ENCODE assay signal across 29 cellular contexts in genomic region chr19:9456018-9456689, GRCh38. TPM values are rescaled to one million over a fixed set of nuclear protein-coding genes. Genes with fewer than 3 reads are reported as not detected.
DNase-seq lines count a peak whose midpoint lies in the region; ATAC-seq and TF ChIP-seq lines count a peak whose summit lies in the region.
"Had no signal": no experiment of that assay in that cellular context is flagged by ENCODE, and none has a peak within 500 bp of the region (broad histone marks: within the 10 kb centered on the region; RNA-seq: fewer than 3 reads in every experiment).

No MANE protein-coding gene starts in this region.

- no peak overlapping the region for H3K9ac ChIP-seq in PC-3 (ENCODE audit: low read length)

- H3K9me2 ChIP-seq in PC-3 (replicated peaks; ENCODE audit: low read length), result no peaks in the 10 kb centered on the region

- ATAC-seq in PC-3 (no peak), psoas muscle (no peak)
- ATAC-seq: A549; body of pancreas; CD8-positive, alpha-beta T cell had no signal

- H3K4me1 ChIP-seq in PC-3 (ENCODE audit: insufficient read depth, low read length) (no peaks in the 10 kb centered on the region), psoas muscle (no peaks in the 10 kb centered on the region)
- H3K4me1 ChIP-seq: A549, body of pancreas, left ventricle myocardium inferior, right atrium auricular region, SJSA1 had no signal

- H3K36me3 ChIP-seq in PC-3 (ENCODE audit: low read depth, low read length), result peaks cover 4% of the 10 kb centered on the region; the same call in 1 of the 2 replicates
- H3K36me3 ChIP-seq in psoas muscle (ENCODE audit: insufficient read depth in 1 of 2, low read depth in 1 of 2), result no peaks in the 10 kb centered on the region
- H3K36me3 ChIP-seq: ovary, right atrium auricular region, SJSA1 had no signal

- no peaks in the 10 kb centered on the region for H3F3A ChIP-seq in PC-3 (ENCODE audit: low read length, unreplicated experiment)

- no peak overlapping the region for H3K4me2 ChIP-seq in PC-3 (ENCODE audit: low read length)
- H3K4me2 ChIP-seq: A549, smooth muscle cell had no signal

- peaks cover 59% of the 10 kb centered on the region for H3K9me3 ChIP-seq in PC-3 (ENCODE audit: low read length)
- peaks cover 15% of the 10 kb centered on the region for H3K9me3 ChIP-seq in iPS-18c (ENCODE audit: control insufficient read depth, insufficient read depth, low read length)
- peaks cover 39% of the 10 kb centered on the region for H3K9me3 ChIP-seq in psoas muscle
- H3K9me3 ChIP-seq: A549 had no signal

- no peaks in the 10 kb centered on the region for H3K79me2 ChIP-seq in PC-3 (ENCODE audit: low read length)

- H3K27me3 ChIP-seq in PC-3 (ENCODE audit: low read length) (no peaks in the 10 kb centered on the region), psoas muscle (ENCODE audit: insufficient read depth in 3 of 3, low read length in 2 of 3) (no peaks in the 10 kb centered on the region)
- H3K27me3 ChIP-seq: body of pancreas, ovary, right atrium auricular region, SJSA1 had no signal

- H2AFZ ChIP-seq in PC-3 (ENCODE audit: low read length), result no peak overlapping the region

- CTCF ChIA-PET in PC-3 (lab: Charles Lee), result no interaction called here

- no peak for TF ChIP-seq CTCF in PC-3 (conservative IDR thresholded peaks at IDR 0.05; ENCODE audit: low read depth, low read length)
- no peak for TF ChIP-seq CTCF in psoas muscle (IDR thresholded peaks at IDR 0.05)

- no peaks in the 10 kb centered on the region for H4K20me1 ChIP-seq in PC-3 (ENCODE audit: low read length)

- BruUV-seq in PC-3 (replicated peaks; lab: Mats Ljungman, UMichigan), result TSS peak; percentile 6

- POLR2A ChIA-PET in PC-3 (lab: Charles Lee; ENCODE audit: unreplicated experiment), result no interaction called here

- in situ Hi-C loops in KBM-7 (cut with MboI; ENCODE audit: low pct_unique_long_range_greater_than_20kb, low sequenced_read_pairs), result no loop called here

- DNase-seq in NCI-H510A treated with DMSO at 0.1 percent for 48 hours (lab: John Stamatoyannopoulos, UW), result peak; percentile 1
- no peak for DNase-seq in NCI-H510A (lab: John Stamatoyannopoulos, UW)
- DNase-seq in KBM-7, result peak; percentile 7
- DNase-seq in PC-3, result no peak
- no peak for DNase-seq in NCI-H526 treated with DMSO at 0.1 percent for 48 hours (lab: John Stamatoyannopoulos, UW)
- no peak for DNase-seq in psoas muscle
- DNase-seq in AG20443 (ENCODE audit: low spot score), result no peak
- DNase-seq: activated CD4-positive, alpha-beta T cell treated with anti-CD3 and anti-CD28 coated beads, Interleukin-2, amount 50 U/mL, for 48 hours; activated naive CD4-positive, alpha-beta T cell treated with Interleukin-2 at 50 U/mL for 16 hours; activated T-cell treated with anti-CD3 and anti-CD28 coated beads, Interleukin-2, amount 50 U/mL, for 48 hours; body of pancreas; CD8-positive, alpha-beta T cell; dermis blood vessel endothelial cell; DMS 273 treated with DMSO at 0.1 percent for 48 hours; endodermal cell; glutamatergic neuron; H7; left ventricle myocardium inferior; NCI-H1694 treated with DMSO at 0.1 percent for 48 hours; NCI-H69; ovary; stimulated activated naive CD4-positive, alpha-beta T cell treated with Interleukin-2 at 50 U/mL for 16 hours had no signal

- H3K4me3 ChIP-seq in PC-3 (ENCODE audit: low read length) (no peak overlapping the region), iPS-18c (ENCODE audit: insufficient read depth, low read depth, low read length) (peak overlapping the region; percentile 9; the same call in 1 of the 2 replicates), psoas muscle (no peak overlapping the region)
- H3K4me3 ChIP-seq: A549, body of pancreas, left ventricle myocardium inferior, ovary, right atrium auricular region, SJSA1, smooth muscle cell, thoracic aorta had no signal

- no peak overlapping the region for H3K27ac ChIP-seq in PC-3 (ENCODE audit: low read length)
- no peak overlapping the region for H3K27ac ChIP-seq in psoas muscle
- H3K27ac ChIP-seq: A549, body of pancreas, left ventricle myocardium inferior, ovary, right atrium auricular region, RWPE1, SJSA1, thoracic aorta had no signal

- intact Hi-C loops in PC-3 (cut with micrococcal nuclease) (no loop called here), psoas muscle (cut with DNase I) (no loop called here)

- 66 to 81% (median 73%) methylated on average over 13 of the region's 13 CpGs for WGBS in psoas muscle, 3 donors

RNA-seq across cellular contexts. Expression of gene ZNF266, which starts 20.8 kb away (rescaled TPM):
- total RNA-seq in PC-3 (2014; rRNA removed) (31.9 and 32.8 TPM in 2 replicates), psoas muscle (1 to 10 TPM; 4.1 to 8.1 (median 5.4) TPM)
- 1 to 10 TPM; 5.7 to 7.0 (median 6.2) TPM for polyA plus RNA-seq in psoas muscle

RNA-seq across cellular contexts. Expression of gene ZNF560, which starts 42.3 kb away (rescaled TPM):
- total RNA-seq in PC-3 (2014; rRNA removed) (not detected in 2 replicates), psoas muscle (under 1 TPM in 1 of 4 donors, not detected in 3; 0.48 TPM)
- under 1 TPM in 2 of 3 donors, not detected in 1; 0.01 to 0.04 TPM for polyA plus RNA-seq in psoas muscle
- total RNA-seq: body of pancreas; CD8-positive, alpha-beta T cell; endodermal cell; H7; right atrium auricular region; SJSA1; smooth muscle cell; thoracic aorta had no signal
- polyA plus RNA-seq: A549, smooth muscle cell had no signal

Comparison
In these comparisons a context has a peak if more than half of its experiments do, and no peak if none do; other contexts are left out.
1. DNase-seq: peak in NCI-H510A treated with DMSO at 0.1 percent for 48 hours (single experiment) and KBM-7 (single experiment); none in NCI-H510A (single experiment), PC-3 (single experiment), NCI-H526 treated with DMSO at 0.1 percent for 48 hours (single experiment), psoas muscle (0 of 2) and AG20443 (single experiment).